ENCODE assay signal across 28 cellular contexts in the genomic region with DNA sequence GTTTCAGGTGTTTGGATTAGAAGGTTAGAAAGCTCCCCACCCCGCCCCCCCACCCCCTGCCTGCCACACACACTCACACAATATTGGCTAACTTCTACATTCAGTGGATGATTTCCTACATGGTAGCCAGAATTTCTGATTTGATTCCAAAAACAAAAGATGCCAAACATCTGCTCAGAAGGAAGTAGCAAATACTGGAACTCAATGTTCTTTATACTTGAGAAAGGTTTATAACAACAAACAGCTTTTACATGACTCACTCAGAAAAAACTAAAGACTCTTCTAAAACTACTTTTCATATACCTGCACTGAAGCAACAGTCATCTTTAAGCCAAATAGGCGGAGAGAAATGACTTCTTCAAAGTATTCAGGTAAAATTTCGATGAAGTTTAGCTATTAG.
A peak's percentile ranks its signal among the peaks of the same experiment; 100 is the strongest.
DNase-seq lines count a peak whose midpoint lies in the region; ATAC-seq and TF ChIP-seq lines count a peak whose summit lies in the region.
"Had no signal": no experiment of that assay in that cellular context is flagged by ENCODE, and none has a peak within 500 bp of the region (broad histone marks: within the 10 kb centered on the region; RNA-seq: fewer than 3 reads in every experiment).

No MANE protein-coding gene starts in this region.

- no peak for ATAC-seq in natural killer cell treated with Interleukin-12 subunit alpha and Interleukin-12 subunit beta and Interleukin-15 and Interleukin-18, amount 100 ng/mL, for 72 hours
- ATAC-seq in activated CD8-positive, alpha-beta T cell treated with anti-CD3 and anti-CD28 coated beads for 36 hours = no peak
- ATAC-seq: foreskin keratinocyte; left lobe of liver; naive thymus-derived CD4-positive, alpha-beta T cell; SK-N-SH treated with all-trans-retinoic acid at 6 μM for 48 hours; T-helper 17 cell had no signal

- H3K27me3 Mint-ChIP-seq in activated naive CD4-positive, alpha-beta T cell treated with anti-CD3 and anti-CD28 coated beads for 36 hours (ENCODE audit: low read depth) = no peaks in the 10 kb centered on the region
- H3K27me3 Mint-ChIP-seq in natural killer cell treated with Interleukin-12 subunit alpha and Interleukin-12 subunit beta and Interleukin-15 and Interleukin-18, amount 100 ng/mL, for 72 hours = no peaks in the 10 kb centered on the region
- H3K27me3 Mint-ChIP-seq in activated CD8-positive, alpha-beta T cell treated with anti-CD3 and anti-CD28 coated beads for 36 hours = no peaks in the 10 kb centered on the region
- H3K27me3 Mint-ChIP-seq: naive thymus-derived CD4-positive, alpha-beta T cell; T-helper 17 cell had no signal

- CTCF ChIA-PET in activated naive CD4-positive, alpha-beta T cell treated with anti-CD3 and anti-CD28 coated beads for 36 hours (lab: Charles Lee) = no interaction called here
- CTCF ChIA-PET in activated CD8-positive, alpha-beta T cell treated with anti-CD3 and anti-CD28 coated beads for 36 hours (lab: Charles Lee) = no interaction called here

- no peak for TF ChIP-seq CTCF in left ventricle myocardium inferior (IDR thresholded peaks at IDR 0.05; ENCODE audit: borderline replicate concordance)
- TF ChIP-seq CTCF in coronary artery (IDR thresholded peaks at IDR 0.05) = no peak
- no peak for TF ChIP-seq CTCF in fibroblast of mammary gland (conservative IDR thresholded peaks at IDR 0.05; ENCODE audit: control insufficient read depth, insufficient read depth, low read depth, low read length)
- TF ChIP-seq CTCF in activated CD8-positive, alpha-beta T cell treated with anti-CD3 and anti-CD28 coated beads for 36 hours (IDR thresholded peaks at IDR 0.05) = no peak

- H3K27ac ChIP-seq in left ventricle myocardium inferior (replicated peaks) (peak overlapping the region; percentile 36), coronary artery (peak overlapping the region in 1 of 2 donors; percentile 28)
- H3K27ac ChIP-seq: 22Rv1, C4-2B, foreskin keratinocyte had no signal

- no peaks in the 10 kb centered on the region for H3K36me3 Mint-ChIP-seq in activated naive CD4-positive, alpha-beta T cell treated with anti-CD3 and anti-CD28 coated beads for 36 hours (ENCODE audit: low read depth)
- H3K36me3 Mint-ChIP-seq in natural killer cell treated with Interleukin-12 subunit alpha and Interleukin-12 subunit beta and Interleukin-15 and Interleukin-18, amount 100 ng/mL, for 72 hours = no peaks in the 10 kb centered on the region
- H3K36me3 Mint-ChIP-seq in activated CD8-positive, alpha-beta T cell treated with anti-CD3 and anti-CD28 coated beads for 36 hours (ENCODE audit: low read depth) = no peaks in the 10 kb centered on the region
- H3K36me3 Mint-ChIP-seq: naive thymus-derived CD4-positive, alpha-beta T cell had no signal

- no peak overlapping the region for H3K27ac Mint-ChIP-seq in activated naive CD4-positive, alpha-beta T cell treated with anti-CD3 and anti-CD28 coated beads for 36 hours
- no peak overlapping the region for H3K27ac Mint-ChIP-seq in natural killer cell treated with Interleukin-12 subunit alpha and Interleukin-12 subunit beta and Interleukin-15 and Interleukin-18, amount 100 ng/mL, for 72 hours
- H3K27ac Mint-ChIP-seq in activated CD8-positive, alpha-beta T cell treated with anti-CD3 and anti-CD28 coated beads for 36 hours = no peak overlapping the region
- H3K27ac Mint-ChIP-seq: endodermal cell; naive thymus-derived CD4-positive, alpha-beta T cell; T-helper 17 cell had no signal

- H3K4me3 ChIP-seq in left ventricle myocardium inferior (no peak overlapping the region), coronary artery (peak overlapping the region; percentile 21), fibroblast of mammary gland (ENCODE audit: control insufficient read depth, low read depth, low read length) (no peak overlapping the region), skeletal muscle satellite cell (ENCODE audit: low read length) (no peak overlapping the region)
- H3K4me3 ChIP-seq: HAP-1, smooth muscle cell, tibial nerve had no signal

- no peak overlapping the region for H3K4me3 Mint-ChIP-seq in activated naive CD4-positive, alpha-beta T cell treated with anti-CD3 and anti-CD28 coated beads for 36 hours
- H3K4me3 Mint-ChIP-seq in natural killer cell treated with Interleukin-12 subunit alpha and Interleukin-12 subunit beta and Interleukin-15 and Interleukin-18, amount 100 ng/mL, for 72 hours = no peak overlapping the region
- no peak overlapping the region for H3K4me3 Mint-ChIP-seq in activated CD8-positive, alpha-beta T cell treated with anti-CD3 and anti-CD28 coated beads for 36 hours
- H3K4me3 Mint-ChIP-seq: endodermal cell; naive thymus-derived CD4-positive, alpha-beta T cell; T-helper 17 cell had no signal

- intact Hi-C loops in left ventricle myocardium inferior (cut with micrococcal nuclease) = no loop called here
- intact Hi-C loops in cardiac septum (cut with DNase I) = no loop called here
- intact Hi-C loops in activated naive CD4-positive, alpha-beta T cell treated with anti-CD3 and anti-CD28 coated beads for 36 hours (cut with micrococcal nuclease) = no loop called here
- intact Hi-C loops in activated CD8-positive, alpha-beta T cell treated with anti-CD3 and anti-CD28 coated beads for 36 hours (cut with micrococcal nuclease) = no loop called here

- no peaks in the 10 kb centered on the region for H3K4me1 ChIP-seq in left ventricle myocardium inferior
- H3K4me1 ChIP-seq in skeletal muscle satellite cell (ENCODE audit: control insufficient read depth, insufficient read depth, low read length) = peaks cover 22% of the 10 kb centered on the region
- H3K4me1 ChIP-seq: Caco-2, foreskin keratinocyte, HAP-1 had no signal

- H3K27me3 ChIP-seq in left ventricle myocardium inferior (ENCODE audit: low read depth) (no peaks in the 10 kb centered on the region), skeletal muscle satellite cell (ENCODE audit: control insufficient read depth, insufficient read depth, low read length) (no peaks in the 10 kb centered on the region)
- H3K27me3 ChIP-seq: foreskin keratinocyte had no signal

- H3K4me2 ChIP-seq in skeletal muscle satellite cell (ENCODE audit: low read length) = peak overlapping the region; percentile 50
- H3K4me2 ChIP-seq: smooth muscle cell had no signal

- H3K9me3 Mint-ChIP-seq in activated naive CD4-positive, alpha-beta T cell treated with anti-CD3 and anti-CD28 coated beads for 36 hours = no peaks in the 10 kb centered on the region
- H3K9me3 Mint-ChIP-seq in natural killer cell treated with Interleukin-12 subunit alpha and Interleukin-12 subunit beta and Interleukin-15 and Interleukin-18, amount 100 ng/mL, for 72 hours = no peaks in the 10 kb centered on the region
- no peaks in the 10 kb centered on the region for H3K9me3 Mint-ChIP-seq in activated CD8-positive, alpha-beta T cell treated with anti-CD3 and anti-CD28 coated beads for 36 hours

- POLR2A ChIA-PET in activated CD8-positive, alpha-beta T cell treated with anti-CD3 and anti-CD28 coated beads for 36 hours (lab: Charles Lee) = no interaction called here

- H3K4me1 Mint-ChIP-seq in activated naive CD4-positive, alpha-beta T cell treated with anti-CD3 and anti-CD28 coated beads for 36 hours (ENCODE audit: low read depth) = no peaks in the 10 kb centered on the region
- peaks cover 0 to 2% of the 10 kb centered on the region in 2 donors for H3K4me1 Mint-ChIP-seq in natural killer cell treated with Interleukin-12 subunit alpha and Interleukin-12 subunit beta and Interleukin-15 and Interleukin-18, amount 100 ng/mL, for 72 hours (ENCODE audit: low read depth in 2 of 2)
- no peaks in the 10 kb centered on the region for H3K4me1 Mint-ChIP-seq in activated CD8-positive, alpha-beta T cell treated with anti-CD3 and anti-CD28 coated beads for 36 hours (ENCODE audit: low read depth)
- H3K4me1 Mint-ChIP-seq: endodermal cell; naive thymus-derived CD4-positive, alpha-beta T cell; T-helper 17 cell had no signal

- DNase-seq in left ventricle myocardium inferior = no peak
- no peak for DNase-seq in cardiac septum (ENCODE audit: low spot score)
- DNase-seq in coronary artery (ENCODE audit: low spot score) = no peak
- DNase-seq in fibroblast of mammary gland (ENCODE audit: low read depth) = peak; percentile 55
- no peak for DNase-seq in activated naive CD4-positive, alpha-beta T cell treated with anti-CD3 and anti-CD28 coated beads for 36 hours
- no peak for DNase-seq in natural killer cell treated with Interleukin-12 subunit alpha and Interleukin-12 subunit beta and Interleukin-15 and Interleukin-18, amount 100 ng/mL, for 72 hours (ENCODE audit: low spot score)
- no peak for DNase-seq in activated CD8-positive, alpha-beta T cell treated with anti-CD3 and anti-CD28 coated beads for 36 hours
- DNase-seq: activated T-cell treated with anti-CD3 and anti-CD28 coated beads, Interleukin-2, amount 50 U/mL, for 48 hours; Caco-2; DMS79; endodermal cell; GF-D8; naive thymus-derived CD4-positive, alpha-beta T cell; NCI-H1436 treated with DMSO at 0.1 percent for 48 hours; NCI-H2107; NCI-H774; nucleus accumbens; stimulated activated CD4-positive, alpha-beta T cell treated with anti-CD3 and anti-CD28 coated beads, Interleukin-2, amount 100 ng/mL, for 24 hours; T-helper 17 cell had no signal

- no peaks in the 10 kb centered on the region for H3K36me3 ChIP-seq in left ventricle myocardium inferior
- H3K36me3 ChIP-seq in skeletal muscle satellite cell (ENCODE audit: insufficient read depth, low read length) = no peaks in the 10 kb centered on the region
- H3K36me3 ChIP-seq: HAP-1, tibial nerve had no signal

- no peaks in the 10 kb centered on the region for H3K9me3 ChIP-seq in left ventricle myocardium inferior (replicated peaks)
- H3K9me3 ChIP-seq in skeletal muscle satellite cell (replicated peaks; ENCODE audit: low read length) = no peaks in the 10 kb centered on the region
- H3K9me3 ChIP-seq: Caco-2, HAP-1, tibial nerve had no signal

- peak overlapping the region; percentile 14 for H3K9ac ChIP-seq in skeletal muscle satellite cell (ENCODE audit: low read depth, low read length)
